Comparison of ENCODE assay signal across 6 cellular contexts in genomic region chr11:119101367-119101758, GRCh38. TPM values are rescaled to one million over a fixed set of nuclear protein-coding genes. Genes with fewer than 3 reads are reported as not detected.
DNase-seq lines count a peak whose midpoint lies in the region; ATAC-seq and TF ChIP-seq lines count a peak whose summit lies in the region.

No MANE protein-coding gene starts in this region.

- H3K4me1 ChIP-seq in SJCRH30 (peaks cover 3% of the 10 kb centered on the region), right atrium auricular region (peaks cover 0 to 34% of the 10 kb centered on the region in 2 donors), urinary bladder (ENCODE audit: insufficient read depth) (no peaks in the 10 kb centered on the region)

- TF ChIP-seq CTCF in AG04449 (IDR thresholded peaks at IDR 0.05; ENCODE audit: insufficient read depth, low read length, missing control alignments): no peak
- TF ChIP-seq CTCF in right atrium auricular region (IDR thresholded peaks at IDR 0.05): no peak

- no peaks in the 10 kb centered on the region for H3K27me3 ChIP-seq in SJCRH30
- H3K27me3 ChIP-seq in right atrium auricular region: no peaks in the 10 kb centered on the region

- H3K4me3 ChIP-seq in AG04449 (ENCODE audit: low read depth, low read length) (peak overlapping the region; percentile 88), SJCRH30 (peak overlapping the region; percentile 90), right atrium auricular region (peak overlapping the region; percentile 75 to 88), urinary bladder (ENCODE audit: low read depth, low read length) (peak overlapping the region; percentile 76)

- no peak for DNase-seq in AG04449 (ENCODE audit: low read depth, low spot score)
- DNase-seq in SJCRH30: peak in 1 of 2 experiments; percentile 26
- no peak for DNase-seq in right atrium auricular region (ENCODE audit: low spot score)
- no peak for DNase-seq in SHP77 treated with DMSO at 0.1 percent for 48 hours (lab: John Stamatoyannopoulos, UW)

- H3K27ac ChIP-seq in SJCRH30: peak overlapping the region; percentile 96
- H3K27ac ChIP-seq in right atrium auricular region: peak overlapping the region; percentile 87 to 93
- peak overlapping the region; percentile 87 for H3K27ac ChIP-seq in urinary bladder (ENCODE audit: low read depth)

- H3K36me3 ChIP-seq in SJCRH30: no peaks in the 10 kb centered on the region
- H3K36me3 ChIP-seq in right atrium auricular region: peaks cover 17% of the 10 kb centered on the region
- H3K36me3 ChIP-seq in urinary bladder (ENCODE audit: insufficient read depth): no peaks in the 10 kb centered on the region

- peak; percentile 11 for ATAC-seq in GM21526 (IDR thresholded peaks at IDR 0.05; ENCODE audit: low FRiP score, unreplicated experiment)

- WGBS in urinary bladder: 0% methylated on average over 22 of the region's 22 CpGs

- POLR2A ChIA-PET in AG04449 (lab: Yijun Ruan, JAX): interaction anchor here (0.6 to 1.5 kb wide), 8 partner anchors 7 to 236 kb away, joined by 3 to 4 read pairs (median 3); partner anchors contain the start of genes HMBS and VPS11

- H3K9me3 ChIP-seq in SJCRH30 (replicated peaks) (no peaks in the 10 kb centered on the region), right atrium auricular region (no peaks in the 10 kb centered on the region)

- CTCF ChIA-PET in AG04449 (lab: Yijun Ruan, JAX): interaction anchor here (1.0 to 4.5 kb wide), 10 partner anchors 9 to 237 kb away, joined by 3 to 27 read pairs (median 6); partner anchors contain the start of genes CBL, HINFP and VPS11

RNA-seq across cellular contexts. Expression of gene DPAGT1, which starts 0.3 kb away (rescaled TPM):
- 23.7 and 24.0 TPM in 2 replicates for total RNA-seq in SJCRH30 (2014; rRNA removed; shearing (Covaris generic))
- total RNA-seq in right atrium auricular region (10 to 100 TPM; 15.8 to 18.6 TPM), urinary bladder (12.1 TPM)
- 29.1 TPM for polyA plus RNA-seq in urinary bladder

RNA-seq across cellular contexts. Expression of gene C2CD2L, which starts 5.8 kb away (rescaled TPM):
- total RNA-seq in SJCRH30 (2014; rRNA removed; shearing (Covaris generic)): 4.1 and 4.8 TPM in 2 replicates
- total RNA-seq in right atrium auricular region (10 to 100 TPM; 10.0 to 14.2 TPM), urinary bladder (3.4 TPM)
- polyA plus RNA-seq in urinary bladder: 9.8 TPM

RNA-seq across cellular contexts. Expression of gene HMBS, which starts 16.7 kb away (rescaled TPM):
- total RNA-seq in SJCRH30 (2014; rRNA removed; shearing (Covaris generic)): 10.1 and 14.3 TPM in 2 replicates
- total RNA-seq in right atrium auricular region: 10 to 100 TPM in 1 of 2 donors, 1 to 10 TPM in 1; 4.9 to 13.3 TPM
- 6.5 TPM for total RNA-seq in urinary bladder
- polyA plus RNA-seq in urinary bladder: 19.0 TPM

RNA-seq across cellular contexts. Expression of gene HINFP, which starts 20.0 kb away (rescaled TPM):
- 14.4 and 15.2 TPM in 2 replicates for total RNA-seq in SJCRH30 (2014; rRNA removed; shearing (Covaris generic))
- total RNA-seq in right atrium auricular region: 10 to 100 TPM; 11.2 to 18.1 TPM
- 16.5 TPM for total RNA-seq in urinary bladder
- 17.6 TPM for polyA plus RNA-seq in urinary bladder

RNA-seq across cellular contexts. Expression of gene VPS11, which starts 33.7 kb away (rescaled TPM):
- 11.6 and 11.9 TPM in 2 replicates for total RNA-seq in SJCRH30 (2014; rRNA removed; shearing (Covaris generic))
- total RNA-seq in right atrium auricular region: 10 to 100 TPM; 22.0 to 23.7 TPM
- 20.2 TPM for total RNA-seq in urinary bladder
- polyA plus RNA-seq in urinary bladder: 41.9 TPM
